Comparison of ENCODE assay signal across 1 cellular context in the genomic region with DNA sequence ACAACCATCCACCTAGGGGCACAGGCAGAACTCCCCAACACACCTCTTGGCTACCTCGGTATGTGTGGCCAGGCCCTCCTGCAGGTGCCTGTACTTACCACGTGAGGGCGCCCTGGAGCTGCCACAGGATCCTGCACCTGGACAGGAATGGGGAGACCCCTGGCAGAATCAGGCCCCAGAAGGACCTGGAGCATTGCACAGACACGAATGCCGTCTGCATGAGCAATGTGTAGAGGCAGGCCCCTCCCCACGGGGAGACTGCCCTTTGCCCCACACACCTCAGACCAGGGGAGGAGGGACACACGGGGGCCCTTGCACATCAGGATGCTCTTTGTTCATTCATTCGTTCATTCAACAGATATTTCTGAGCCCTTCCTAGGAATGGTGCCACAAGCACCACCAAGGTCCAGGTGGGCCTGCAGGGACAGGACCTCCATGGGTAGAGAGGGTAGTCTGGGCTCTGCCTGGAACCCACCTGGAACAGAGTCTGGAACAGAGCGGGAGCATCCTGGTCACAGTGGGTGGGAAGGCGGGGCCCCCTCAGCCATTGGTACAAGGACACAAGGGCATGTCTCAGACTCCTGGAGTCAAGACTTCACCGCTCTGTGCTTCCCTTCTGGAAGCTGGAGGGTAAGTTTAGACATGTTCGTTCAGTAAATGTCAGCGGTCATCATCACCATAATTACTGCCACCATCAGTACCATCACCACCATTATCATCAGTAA.
TF ChIP-seq lines count a peak whose summit lies in the region.

No MANE protein-coding gene starts in this region.

TF ChIP-seq in GM12878, 131 proteins besides CTCF, POLR2A, EP300 and RAD21:
- peak; percentile 64 for TF ChIP-seq SMC3 (IDR thresholded peaks at IDR 0.05; ENCODE audit: borderline replicate concordance, low read length)
- TF ChIP-seq POLR2AphosphoS2 (IDR thresholded peaks at IDR 0.05; ENCODE audit: low read depth, low read length): no peak
